In genomic region chr7:103698064-103698463, GRCh38 we compare ENCODE assay signal across 29 cellular contexts.
"Had no signal": no experiment of that assay in that cellular context is flagged by ENCODE, and none has a peak within 500 bp of the region (broad histone marks: within the 10 kb centered on the region; RNA-seq: fewer than 3 reads in every experiment).

No MANE protein-coding gene starts in this region.

- FAIRE-seq: urothelium cell line had no signal

- H3K9ac ChIP-seq: neural progenitor cell, parathyroid adenoma had no signal

- DNase-seq: natural killer cell; occipital lobe; ovary; posterior cingulate gyrus; psoas muscle; right cardiac atrium; spleen; stimulated activated CD4-positive, alpha-beta T cell treated with anti-CD3 and anti-CD28 coated beads, Interleukin-12 subunit alpha, Interleukin-12 subunit beta, amount 100 ng/mL, for 4 hours; stimulated activated CD4-positive, alpha-beta T cell treated with anti-CD3 and anti-CD28 coated beads, Interleukin-1b, Interleukin-23, amount 100 ng/mL, for 48 hours; stimulated activated CD4-positive, alpha-beta T cell treated with anti-CD3 and anti-CD28 coated beads, Interleukin-4, amount 100 ng/mL, for 1 hour; stimulated activated CD4-positive, alpha-beta T cell treated with anti-CD3 and anti-CD28 coated beads, Interleukin-4, amount 100 ng/mL, for 4 hours; stimulated activated CD8-positive, alpha-beta memory T cell treated with anti-CD3 and anti-CD28 coated beads, Interleukin-4, amount 100 ng/mL, for 48 hours; stimulated activated naive CD4-positive, alpha-beta T cell; stimulated activated naive CD8-positive, alpha-beta T cell treated with anti-CD3 and anti-CD28 coated beads, Interleukin-15, amount 100 ng/mL, for 72 hours; stimulated activated naive CD8-positive, alpha-beta T cell treated with anti-CD3 and anti-CD28 coated beads, Interleukin-15, Interleukin-2, amounts not matched to agents 100 U/mL and 50 U/mL, for 24 hours; substantia nigra; testis; trophoblast cell; upper lobe of left lung had no signal

- H3K36me3 ChIP-seq: neural progenitor cell, ovary, spleen, suprapubic skin, upper lobe of left lung, vagina had no signal

- H3K9me3 ChIP-seq: ovary, psoas muscle, spleen, suprapubic skin, testis, tibial nerve, upper lobe of left lung, vagina had no signal

- ATAC-seq: natural killer cell; psoas muscle; right cardiac atrium; sciatic nerve; stimulated activated memory B cell treated with anti-CD40 and anti-IgM and Interleukin-4, amounts not matched to agents 10 μg/mL and 1 μg/mL and 100 μg/mL, for 72 hours; stimulated activated naive CD8-positive, alpha-beta T cell treated with anti-CD3 and anti-CD28 coated beads, Interleukin-15, amount 100 ng/mL, for 72 hours; stimulated activated naive CD8-positive, alpha-beta T cell treated with anti-CD3 and anti-CD28 coated beads, Interleukin-15, Interleukin-2, amounts not matched to agents 100 U/mL and 50 U/mL, for 24 hours had no signal

- H3K4me2 ChIP-seq: neural progenitor cell, smooth muscle cell had no signal

- H3K27ac ChIP-seq: neural progenitor cell, ovary, parathyroid adenoma, psoas muscle, skin epidermis, spleen, suprapubic skin, testis, tibial nerve, upper lobe of left lung, vagina had no signal

- H3K4me1 ChIP-seq: neural progenitor cell, parathyroid adenoma, psoas muscle, spleen, suprapubic skin, testis, tibial nerve, upper lobe of left lung, vagina had no signal

- H3K27me3 ChIP-seq: neural progenitor cell, ovary, spleen, suprapubic skin, testis, tibial nerve, upper lobe of left lung, vagina had no signal

- H3K79me2 ChIP-seq: parathyroid adenoma had no signal

- H2AFZ ChIP-seq: neural progenitor cell, parathyroid adenoma had no signal

- H3K4me3 ChIP-seq: neural progenitor cell, ovary, psoas muscle, skin epidermis, smooth muscle cell, spleen, suprapubic skin, testis, tibial nerve, upper lobe of left lung, vagina had no signal
